In the genomic region with DNA sequence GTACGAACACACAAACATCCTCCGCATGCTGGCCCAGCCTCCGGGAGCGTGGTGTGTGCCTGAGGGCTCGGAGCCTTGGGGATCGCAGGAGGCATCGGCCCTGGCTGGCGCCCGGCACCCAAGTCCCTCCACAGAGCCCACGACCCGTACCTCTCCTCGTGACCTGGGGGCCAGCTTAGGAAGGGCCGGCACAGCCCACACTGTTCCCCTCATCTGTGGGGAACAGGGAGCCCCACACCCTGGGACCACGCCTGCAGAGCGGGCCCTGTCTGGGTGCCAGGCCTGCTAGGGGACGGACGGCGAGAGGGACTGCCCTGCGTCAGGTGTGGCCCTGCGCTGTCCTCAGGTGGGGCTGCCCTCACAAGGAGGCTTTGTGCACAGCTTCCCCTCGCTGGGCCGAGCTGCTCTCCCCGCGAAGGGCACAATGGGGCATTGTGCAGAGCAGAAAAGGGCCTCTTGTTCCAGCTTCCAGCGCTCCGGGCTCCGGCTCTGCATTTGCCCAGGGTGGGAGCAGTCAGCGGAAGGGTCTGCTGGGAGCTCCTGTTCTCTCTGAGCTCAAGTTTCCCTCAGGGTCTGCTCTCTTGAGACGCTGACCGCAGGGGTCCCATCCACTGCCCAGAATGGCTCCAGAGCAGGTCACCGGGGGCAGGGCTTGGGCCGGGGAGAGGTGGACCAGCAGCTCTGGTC, we compare ENCODE assay signal across 1 cellular context.
TF ChIP-seq lines count a peak whose summit lies in the region.

No MANE protein-coding gene starts in this region.

TF ChIP-seq in H1, 55 proteins besides CTCF, POLR2A, EP300 and RAD21:
- TF ChIP-seq RBBP5 (IDR thresholded peaks at IDR 0.05; ENCODE audit: borderline replicate concordance, low read depth, low read length), result no peak
- no peak for TF ChIP-seq TAF7 (optimal IDR thresholded peaks at IDR 0.05; ENCODE audit: borderline replicate concordance, low read depth, low read length)
- TF ChIP-seq JUND (IDR thresholded peaks at IDR 0.05; ENCODE audit: low read length), result no peak
- TF ChIP-seq RNF2 (IDR thresholded peaks at IDR 0.05; ENCODE audit: borderline replicate concordance, low read depth, low read length, missing control alignments, poor library complexity, severe bottlenecking), result no peak
- no peak for TF ChIP-seq CBX5 (IDR thresholded peaks at IDR 0.05; ENCODE audit: low read depth, low read length)
- no peak for TF ChIP-seq TAF1 (IDR thresholded peaks at IDR 0.05; ENCODE audit: low read depth, low read length)
- no peak for TF ChIP-seq CHD2 (IDR thresholded peaks at IDR 0.05; ENCODE audit: low read length)
- TF ChIP-seq KDM4A (IDR thresholded peaks at IDR 0.05; ENCODE audit: low read depth, low read length, severe bottlenecking), result no peak
- no peak for TF ChIP-seq POLR2AphosphoS5 (IDR thresholded peaks at IDR 0.05; ENCODE audit: low read depth, low read length)
- TF ChIP-seq ZNF274 (IDR thresholded peaks at IDR 0.05; ENCODE audit: borderline replicate concordance, extremely low read depth, low read length), result no peak
